ENCODE assay signal across 2 cellular contexts in the genomic region with DNA sequence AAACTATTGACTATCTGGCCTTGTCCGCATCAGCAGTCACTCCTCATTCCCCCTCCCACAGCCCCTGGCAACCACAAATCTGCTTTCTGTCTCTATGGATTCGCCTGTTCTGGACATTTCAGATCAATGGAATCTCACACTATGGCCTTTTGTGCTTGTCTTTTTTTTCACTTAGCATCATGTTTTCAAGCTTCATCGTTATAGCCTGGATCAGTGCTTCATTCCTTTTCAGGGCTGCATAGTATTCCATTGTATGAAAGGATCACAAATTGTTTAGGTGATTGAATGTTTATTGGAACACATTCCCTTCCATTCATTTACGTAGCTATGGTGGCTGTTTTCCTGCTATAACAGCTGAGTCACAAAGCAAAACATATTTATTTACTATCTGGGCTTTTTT.
TF ChIP-seq lines count a peak whose summit lies in the region.

No MANE protein-coding gene starts in this region.

TF ChIP-seq in HEK293, 187 proteins besides CTCF, POLR2A, EP300 and RAD21:
- TF ChIP-seq, protein P1, sequence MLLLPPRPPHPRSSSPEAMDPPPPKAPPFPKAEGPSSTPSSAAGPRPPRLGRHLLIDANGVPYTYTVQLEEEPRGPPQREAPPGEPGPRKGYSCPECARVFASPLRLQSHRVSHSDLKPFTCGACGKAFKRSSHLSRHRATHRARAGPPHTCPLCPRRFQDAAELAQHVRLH (tag by site-specific recombination; IDR thresholded peaks at IDR 0.05) = peak; percentile 32; the same call in 1 of the 2 replicates
- peak; percentile 85 for TF ChIP-seq ZNF146 (tag by site-specific recombination; IDR thresholded peaks at IDR 0.05)
- TF ChIP-seq ZNF140 (tag by site-specific recombination; IDR thresholded peaks at IDR 0.05) = no peak

TF ChIP-seq in K562, 482 proteins besides CTCF, POLR2A, EP300 and RAD21:
- TF ChIP-seq MAFK (IDR thresholded peaks at IDR 0.05; ENCODE audit: low read length) (no peak), ZNF282 (CRISPR knock-in tag; IDR thresholded peaks at IDR 0.05) (no peak), RBM25 (IDR thresholded peaks at IDR 0.05; ENCODE audit: low read depth, low read length, severe bottlenecking) (peak; percentile 74), HDAC2 (IDR thresholded peaks at IDR 0.05) (0 out of 2 replicates have a peak, but pooled peaks have one; percentile 28), BCOR (IDR thresholded peaks at IDR 0.05) (peak; percentile 70), ZNF146 (CRISPR knock-in tag; IDR thresholded peaks at IDR 0.05; ENCODE audit: unreplicated experiment) (peak; percentile 93), KDM1A (IDR thresholded peaks at IDR 0.05) (peak in 1 of 2 experiments; percentile 42; a peak in 1 of 4 replicates)
- TF ChIP-seq, protein P2, sequence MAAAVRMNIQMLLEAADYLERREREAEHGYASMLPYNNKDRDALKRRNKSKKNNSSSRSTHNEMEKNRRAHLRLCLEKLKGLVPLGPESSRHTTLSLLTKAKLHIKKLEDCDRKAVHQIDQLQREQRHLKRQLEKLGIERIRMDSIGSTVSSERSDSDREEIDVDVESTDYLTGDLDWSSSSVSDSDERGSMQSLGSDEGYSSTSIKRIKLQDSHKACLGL (CRISPR knock-in tag; IDR thresholded peaks at IDR 0.05; ENCODE audit: borderline replicate concordance, poor library complexity, severe bottlenecking) = no peak
